In the genomic region with DNA sequence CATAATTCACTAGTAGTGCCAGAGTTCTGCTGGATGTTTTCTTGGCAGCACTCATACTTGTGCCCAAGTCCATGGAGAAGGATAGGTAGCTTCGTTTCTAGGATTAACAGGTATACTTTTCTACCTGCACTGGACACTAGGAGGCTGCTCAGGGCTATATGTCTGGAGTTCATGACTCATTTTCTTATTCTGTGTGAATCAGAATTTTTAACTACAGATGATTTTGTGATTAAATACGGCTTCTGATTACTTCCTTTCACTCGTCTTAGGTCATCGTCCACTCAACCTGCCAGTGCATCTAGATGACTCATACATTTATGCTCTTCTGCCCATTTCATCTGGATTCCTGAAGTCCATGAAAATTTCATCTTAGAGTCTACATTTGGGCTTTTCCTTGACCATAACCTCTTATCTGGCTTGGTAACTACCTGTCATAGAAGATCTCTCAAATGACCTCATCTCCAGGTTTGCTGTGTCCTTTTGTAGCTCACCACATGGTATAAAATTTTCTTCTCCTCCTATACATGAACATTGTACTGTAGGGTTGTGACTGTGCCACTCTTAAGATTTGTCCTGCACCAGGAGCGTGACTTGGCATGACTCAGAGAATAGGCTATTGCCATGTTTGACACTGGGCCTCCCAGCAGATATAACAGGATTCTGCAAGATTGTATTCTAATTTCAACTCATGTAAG, we compare ENCODE assay signal across 22 cellular contexts.
DNase-seq lines count a peak whose midpoint lies in the region; ATAC-seq and TF ChIP-seq lines count a peak whose summit lies in the region.
"Had no signal": no experiment of that assay in that cellular context is flagged by ENCODE, and none has a peak within 500 bp of the region (broad histone marks: within the 10 kb centered on the region; RNA-seq: fewer than 3 reads in every experiment).

No MANE protein-coding gene starts in this region.

- H3K4me2 ChIP-seq in GM23248 (ENCODE audit: unreplicated experiment) (no peak overlapping the region), PC-3 (ENCODE audit: low read length) (0 out of 2 replicates have a peak overlapping the region, but pooled peaks have one; percentile 8), neural cell (ENCODE audit: low read length) (no peak overlapping the region)
- H3K4me2 ChIP-seq: hepatocyte, KMS-11 had no signal

- H3K4me3 Mint-ChIP-seq in endodermal cell = no peak overlapping the region

- H3K27me3 Mint-ChIP-seq in endodermal cell (ENCODE audit: insufficient read depth) = no peaks in the 10 kb centered on the region

- H3K4me1 ChIP-seq in GM23248 (ENCODE audit: insufficient read depth) = no peaks in the 10 kb centered on the region
- H3K4me1 ChIP-seq in PC-3 (ENCODE audit: insufficient read depth, low read length) = peaks cover 17% of the 10 kb centered on the region
- no peaks in the 10 kb centered on the region for H3K4me1 ChIP-seq in endodermal cell (ENCODE audit: control insufficient read depth, insufficient read depth, low read length)
- H3K4me1 ChIP-seq in right lobe of liver = no peaks in the 10 kb centered on the region
- H3K4me1 ChIP-seq: ascending aorta had no signal

- CTCF ChIA-PET in PC-3 (lab: Charles Lee) = interaction anchor here (0.7 kb wide), 3 partner anchors 62 to 119 kb away, joined by 3 to 7 read pairs (median 3); a partner anchor contains a TSS

- H3K27ac ChIP-seq in GM23248 (no peak overlapping the region), PC-3 (ENCODE audit: low read length) (peak overlapping the region; percentile 3; the same call in 1 of the 2 replicates), endodermal cell (ENCODE audit: low read depth, low read length) (no peak overlapping the region), neural cell (ENCODE audit: low read length) (peak overlapping the region; percentile 21), right lobe of liver (no peak overlapping the region)
- H3K27ac ChIP-seq: ascending aorta, hepatocyte, HL-60, KMS-11 had no signal

- intact Hi-C loops in PC-3 (cut with micrococcal nuclease) = no loop called here
- intact Hi-C loops in right lobe of liver (cut with DNase I) = no loop called here

- H4K20me1 ChIP-seq in GM23248 (ENCODE audit: insufficient read depth) (no peaks in the 10 kb centered on the region), PC-3 (ENCODE audit: low read length) (no peaks in the 10 kb centered on the region), neural cell (ENCODE audit: insufficient read depth) (no peaks in the 10 kb centered on the region)

- TF ChIP-seq RAD21 in neural cell (conservative IDR thresholded peaks at IDR 0.05) = no peak

- no peak for TF ChIP-seq EP300 in neural cell (conservative IDR thresholded peaks at IDR 0.05; ENCODE audit: poor library complexity, severe bottlenecking)

- peaks cover 2% of the 10 kb centered on the region for H3K36me3 Mint-ChIP-seq in endodermal cell (ENCODE audit: low read depth)

- WGBS in GM23248 (ENCODE audit: low coverage in 1 of 2, low lambda C conversion rate in 2 of 2, missing lambda C conversion rate in 2 of 2), 2 experiments = 32 to 33% methylated on average over 5 of the region's 5 CpGs
- WGBS in endodermal cell (ENCODE audit: insufficient coverage in 1 of 2, insufficient read length in 1 of 2), 2 experiments = 82 to 88% methylated on average over 3 to 5 of the region's 5 CpGs
- WGBS in right lobe of liver (ENCODE audit: insufficient coverage, low coverage, low lambda C conversion rate, missing lambda C conversion rate) = 55% methylated on average over 5 of the region's 5 CpGs

- no TSS peak for BruUV-seq in PC-3 (replicated peaks; lab: Mats Ljungman, UMichigan)

- no peak for TF ChIP-seq POLR2A in right lobe of liver (IDR thresholded peaks at IDR 0.05)

- H3K9me2 ChIP-seq in GM23248 (ENCODE audit: insufficient read depth) (no peaks in the 10 kb centered on the region), PC-3 (replicated peaks; ENCODE audit: low read length) (0 out of 2 replicates have a peak, but pooled peaks cover 3% of the 10 kb centered on the region), neural cell (ENCODE audit: insufficient read depth, low read length) (no peaks in the 10 kb centered on the region)

- H2AFZ ChIP-seq in GM23248 (no peak overlapping the region), PC-3 (ENCODE audit: low read length) (no peak overlapping the region), neural cell (ENCODE audit: low read depth, low read length) (no peak overlapping the region)
- H2AFZ ChIP-seq: hepatocyte had no signal

- H3K27me3 ChIP-seq in GM23248 (replicated peaks; ENCODE audit: insufficient read depth) (no peaks in the 10 kb centered on the region), PC-3 (ENCODE audit: low read length) (no peaks in the 10 kb centered on the region), endodermal cell (ENCODE audit: control insufficient read depth, insufficient read depth, low read length, poor library complexity, severe bottlenecking) (no peaks in the 10 kb centered on the region), neural cell (ENCODE audit: insufficient read depth, low read depth, low read length) (no peaks in the 10 kb centered on the region), right lobe of liver (no peaks in the 10 kb centered on the region)
- H3K27me3 ChIP-seq: ascending aorta, hepatocyte had no signal

- H3F3A ChIP-seq in GM23248 (ENCODE audit: insufficient read depth) (no peaks in the 10 kb centered on the region), PC-3 (ENCODE audit: low read length, unreplicated experiment) (no peaks in the 10 kb centered on the region), neural cell (ENCODE audit: insufficient read depth, low read length, poor library complexity, severe bottlenecking) (no peaks in the 10 kb centered on the region)

- H3K79me2 ChIP-seq in GM23248 (ENCODE audit: insufficient read depth) (no peaks in the 10 kb centered on the region), PC-3 (ENCODE audit: low read length) (no peaks in the 10 kb centered on the region), neural cell (replicated peaks; ENCODE audit: insufficient read depth, low read length) (no peaks in the 10 kb centered on the region)
- H3K79me2 ChIP-seq: hepatocyte had no signal

- H3K9ac ChIP-seq in GM23248 = no peak overlapping the region
- H3K9ac ChIP-seq in PC-3 (ENCODE audit: low read length) = no peak overlapping the region
- no peak overlapping the region for H3K9ac ChIP-seq in endodermal cell (ENCODE audit: extremely low read depth, low read length, poor library complexity, severe bottlenecking)
- H3K9ac ChIP-seq in neural cell (ENCODE audit: low read length) = no peak overlapping the region
- H3K9ac ChIP-seq: KMS-11 had no signal

- POLR2A ChIA-PET in PC-3 (lab: Charles Lee; ENCODE audit: unreplicated experiment) = interaction anchor here (0.6 kb wide), 1 partner anchor 58 kb away, joined by 3 read pairs; no protein-coding TSS in a partner anchor

- H3K9me3 ChIP-seq in GM23248 (ENCODE audit: low read depth) (no peaks in the 10 kb centered on the region), PC-3 (ENCODE audit: low read length) (no peaks in the 10 kb centered on the region), endodermal cell (ENCODE audit: control insufficient read depth, low read length) (no peaks in the 10 kb centered on the region), neural cell (ENCODE audit: low read length) (no peaks in the 10 kb centered on the region), right lobe of liver (no peaks in the 10 kb centered on the region)
- H3K9me3 ChIP-seq: ascending aorta had no signal

- ATAC-seq in PC-3 (peak; percentile 98), right lobe of liver (no peak), GM18511 (IDR thresholded peaks at IDR 0.05; ENCODE audit: unreplicated experiment) (no peak)
- ATAC-seq: left lobe of liver, sciatic nerve had no signal

- in situ Hi-C loops in GM23248 (cut with MboI) = no loop called here

- no peak overlapping the region for H3K4me3 ChIP-seq in GM23248
- H3K4me3 ChIP-seq in PC-3 (ENCODE audit: low read length) = no peak overlapping the region
- no peak overlapping the region for H3K4me3 ChIP-seq in endodermal cell (ENCODE audit: low read length)
- H3K4me3 ChIP-seq in neural cell (ENCODE audit: low read length) = no peak overlapping the region
- H3K4me3 ChIP-seq in right lobe of liver = no peak overlapping the region
- H3K4me3 ChIP-seq: ascending aorta, hepatocyte had no signal

- no peak overlapping the region for H3K27ac Mint-ChIP-seq in endodermal cell

- DNase-seq in GM23248 (peak; percentile 54), PC-3 (peak; percentile 95), endodermal cell (no peak), right lobe of liver (no peak)
- DNase-seq in activated CD4-positive, CD25-positive, alpha-beta regulatory T cell treated with anti-CD3 and anti-CD28 coated beads, Interleukin-2, amount 50 U/mL, for 72 hours = no peak
- DNase-seq: activated CD4-positive, alpha-beta T cell treated with anti-CD3 and anti-CD28 coated beads for 4 hours; activated CD8-positive, alpha-beta memory T cell treated with anti-CD3 and anti-CD28 coated beads, Interleukin-2, amount 50 U/mL, for 48 hours; AML-193; Calu3; GOT3; NCI-H1417 treated with DMSO at 0.1 percent for 48 hours; NCI-H69; nucleus accumbens; stimulated activated CD4-positive, alpha-beta T cell treated with anti-CD3 and anti-CD28 coated beads, Interleukin-1b, Interleukin-23, amount 100 ng/mL, for 48 hours had no signal

- no peaks in the 10 kb centered on the region for H3K4me1 Mint-ChIP-seq in endodermal cell

- TF ChIP-seq CTCF in PC-3 (conservative IDR thresholded peaks at IDR 0.05; ENCODE audit: low read depth, low read length) (peak; percentile 74), endodermal cell (conservative IDR thresholded peaks at IDR 0.05) (peak; percentile 22), neural cell (IDR thresholded peaks at IDR 0.05; ENCODE audit: poor library complexity, severe bottlenecking) (no peak), right lobe of liver (IDR thresholded peaks at IDR 0.05) (no peak)

- H3K36me3 ChIP-seq in GM23248 (ENCODE audit: low read depth) = no peaks in the 10 kb centered on the region
- H3K36me3 ChIP-seq in PC-3 (ENCODE audit: low read depth, low read length) = no peaks in the 10 kb centered on the region
- no peaks in the 10 kb centered on the region for H3K36me3 ChIP-seq in endodermal cell (ENCODE audit: control insufficient read depth, insufficient read depth, low read length)
- no peaks in the 10 kb centered on the region for H3K36me3 ChIP-seq in neural cell (ENCODE audit: insufficient read depth, low read length)
- no peaks in the 10 kb centered on the region for H3K36me3 ChIP-seq in right lobe of liver
- H3K36me3 ChIP-seq: ascending aorta had no signal

- H3K9me3 Mint-ChIP-seq in endodermal cell = no peaks in the 10 kb centered on the region

TF ChIP-seq in neural cell, 6 proteins besides CTCF, POLR2A, EP300 and RAD21 (continues in another document):
- TF ChIP-seq EZH2 (IDR thresholded peaks at IDR 0.05; ENCODE audit: borderline replicate concordance, insufficient read depth, low read length, poor library complexity, severe bottlenecking) = no peak
- TF ChIP-seq SMC3 (conservative IDR thresholded peaks at IDR 0.05; ENCODE audit: poor library complexity) = no peak
- no peak for TF ChIP-seq TAF1 (IDR thresholded peaks at IDR 0.05; ENCODE audit: low read depth)
- TF ChIP-seq POLR2AphosphoS5 (IDR thresholded peaks at IDR 0.05) = no peak
- TF ChIP-seq MXI1 (conservative IDR thresholded peaks at IDR 0.05; ENCODE audit: poor library complexity, severe bottlenecking) = no peak

Comparison
In these comparisons a context has a peak if more than half of its experiments do, and no peak if none do; other contexts are left out.
1. DNase-seq: peak in GM23248 (single experiment) and PC-3 (single experiment); none in endodermal cell (single experiment), right lobe of liver (0 of 3) and activated CD4-positive, CD25-positive, alpha-beta regulatory T cell treated with anti-CD3 and anti-CD28 coated beads, Interleukin-2, amount 50 U/mL, for 72 hours (single experiment).
2. H3K27ac ChIP-seq: peak in PC-3 (single experiment) and neural cell (single experiment); none in GM23248 (single experiment), endodermal cell (single experiment) and right lobe of liver (0 of 3).
3. CTCF ChIP-seq: peak in PC-3 (single experiment) and endodermal cell (single experiment); none in neural cell (single experiment) and right lobe of liver (0 of 4).